Comparison of ENCODE assay signal across 1 cellular context in genomic region chr4:186840771-186841301, GRCh38.
A peak's percentile ranks its signal among the peaks of the same experiment; 100 is the strongest.
TF ChIP-seq lines count a peak whose summit lies in the region.

No MANE protein-coding gene starts in this region.

TF ChIP-seq in K562, 482 proteins besides CTCF, POLR2A, EP300 and RAD21 (continued from another document and continues in another):
- no peak for TF ChIP-seq ZBTB5 (IDR thresholded peaks at IDR 0.05)
- no peak for TF ChIP-seq ZBTB7A (IDR thresholded peaks at IDR 0.05; ENCODE audit: borderline replicate concordance, control insufficient read depth, low read depth, low read length)
- TF ChIP-seq GABPB1 (CRISPR knock-in tag; IDR thresholded peaks at IDR 0.05), result peak; percentile 72
- no peak for TF ChIP-seq DDX20 (tag; IDR thresholded peaks at IDR 0.05; ENCODE audit: low read depth)
- TF ChIP-seq SAFB2 (IDR thresholded peaks at IDR 0.05; ENCODE audit: borderline replicate concordance, low read depth, low read length, severe bottlenecking), result no peak
- TF ChIP-seq HDAC6 (IDR thresholded peaks at IDR 0.05; ENCODE audit: low read depth, low read length), result no peak
- no peak for TF ChIP-seq ZNF609 (CRISPR knock-in tag; IDR thresholded peaks at IDR 0.05; ENCODE audit: borderline replicate concordance)
- no peak for TF ChIP-seq ZKSCAN8 (CRISPR knock-in tag; IDR thresholded peaks at IDR 0.05)
- TF ChIP-seq HNRNPLL (IDR thresholded peaks at IDR 0.05; ENCODE audit: low read depth, low read length, poor library complexity, severe bottlenecking), result no peak
- TF ChIP-seq ZNF740 (CRISPR knock-in tag; IDR thresholded peaks at IDR 0.05), result no peak
- TF ChIP-seq ZNF740 (tag; IDR thresholded peaks at IDR 0.05), result no peak
- 0 out of 4 replicates have a peak, but pooled peaks of 1 of the 2 experiments have one; percentile 32 for TF ChIP-seq HDAC1 (IDR thresholded peaks at IDR 0.05)
- no peak for TF ChIP-seq GATA2 (CRISPR knock-in tag; IDR thresholded peaks at IDR 0.05)
- no peak for TF ChIP-seq ZBTB1 (CRISPR knock-in tag; IDR thresholded peaks at IDR 0.05; ENCODE audit: borderline replicate concordance, low read depth)
- TF ChIP-seq TAF1 (IDR thresholded peaks at IDR 0.05; ENCODE audit: control insufficient read depth, extremely low read depth, insufficient read depth, low read length, severe bottlenecking), result no peak
- no peak for TF ChIP-seq USF2 (CRISPR knock-in tag; IDR thresholded peaks at IDR 0.05)
- TF ChIP-seq TRIM28 (IDR thresholded peaks at IDR 0.05), result no peak
- TF ChIP-seq ARID3A (IDR thresholded peaks at IDR 0.05; ENCODE audit: borderline replicate concordance, low read depth, low read length), result no peak
- no peak for TF ChIP-seq AFF1 (IDR thresholded peaks at IDR 0.05; ENCODE audit: low read depth in 1 of 2, partially characterized antibody in 2 of 2)
- TF ChIP-seq TAF9B (IDR thresholded peaks at IDR 0.05; ENCODE audit: partially characterized antibody), result no peak
- peak; percentile 62 for TF ChIP-seq POLR2G (IDR thresholded peaks at IDR 0.05; ENCODE audit: low read depth, low read length)
- TF ChIP-seq HES1 (IDR thresholded peaks at IDR 0.05; ENCODE audit: low read depth), result no peak
- TF ChIP-seq MNT (conservative IDR thresholded peaks at IDR 0.05), result peak; percentile 54 to 64; a peak in 2 of 4 replicates
- TF ChIP-seq ARID2 (IDR thresholded peaks at IDR 0.05), result no peak
- peak; percentile 19 for TF ChIP-seq SUPT5H (IDR thresholded peaks at IDR 0.05)
- TF ChIP-seq RBFOX2 (IDR thresholded peaks at IDR 0.05; ENCODE audit: low read depth, low read length), result peak; percentile 71; the same call in 1 of the 2 replicates
- TF ChIP-seq TEAD2 (tag; IDR thresholded peaks at IDR 0.05), result no peak
- no peak for TF ChIP-seq KLF13 (tag; IDR thresholded peaks at IDR 0.05; ENCODE audit: borderline replicate concordance, low read depth)
